Comparison of ENCODE assay signal across 2 cellular contexts in genomic region chr16:11585460-11586374, GRCh38.
TF ChIP-seq lines count a peak whose summit lies in the region.

No MANE protein-coding gene starts in this region.

TF ChIP-seq in GM23338, 12 proteins besides CTCF, POLR2A, EP300 and RAD21:
- TF ChIP-seq CREB1 (CRISPR knock-in tag; IDR thresholded peaks at IDR 0.05; ENCODE audit: low read depth) (no peak), EZH2 (IDR thresholded peaks at IDR 0.05; ENCODE audit: low read depth, unreplicated experiment) (no peak), REST (IDR thresholded peaks at IDR 0.05; ENCODE audit: unreplicated experiment) (no peak), STAT1 (IDR thresholded peaks at IDR 0.05; ENCODE audit: unreplicated experiment) (no peak)
- TF ChIP-seq, protein P1, sequence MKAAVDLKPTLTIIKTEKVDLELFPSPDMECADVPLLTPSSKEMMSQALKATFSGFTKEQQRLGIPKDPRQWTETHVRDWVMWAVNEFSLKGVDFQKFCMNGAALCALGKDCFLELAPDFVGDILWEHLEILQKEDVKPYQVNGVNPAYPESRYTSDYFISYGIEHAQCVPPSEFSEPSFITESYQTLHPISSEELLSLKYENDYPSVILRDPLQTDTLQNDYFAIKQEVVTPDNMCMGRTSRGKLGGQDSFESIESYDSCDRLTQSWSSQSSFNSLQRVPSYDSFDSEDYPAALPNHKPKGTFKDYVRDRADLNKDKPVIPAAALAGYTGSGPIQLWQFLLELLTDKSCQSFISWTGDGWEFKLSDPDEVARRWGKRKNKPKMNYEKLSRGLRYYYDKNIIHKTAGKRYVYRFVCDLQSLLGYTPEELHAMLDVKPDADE (IDR thresholded peaks at IDR 0.05): no peak

TF ChIP-seq in H1, 55 proteins besides CTCF, POLR2A, EP300 and RAD21:
- TF ChIP-seq POU5F1 (IDR thresholded peaks at IDR 0.05; ENCODE audit: low read depth, low read length): no peak
- no peak for TF ChIP-seq JUND (IDR thresholded peaks at IDR 0.05; ENCODE audit: low read length)
- no peak for TF ChIP-seq GABPA (IDR thresholded peaks at IDR 0.05; ENCODE audit: borderline replicate concordance, insufficient read depth, low read length)
- TF ChIP-seq FOSL1 (IDR thresholded peaks at IDR 0.05; ENCODE audit: insufficient read depth, low read depth, low read length): no peak
- TF ChIP-seq TAF7 (optimal IDR thresholded peaks at IDR 0.05; ENCODE audit: borderline replicate concordance, low read depth, low read length): no peak
